ENCODE assay signal across 14 cellular contexts in the genomic region with DNA sequence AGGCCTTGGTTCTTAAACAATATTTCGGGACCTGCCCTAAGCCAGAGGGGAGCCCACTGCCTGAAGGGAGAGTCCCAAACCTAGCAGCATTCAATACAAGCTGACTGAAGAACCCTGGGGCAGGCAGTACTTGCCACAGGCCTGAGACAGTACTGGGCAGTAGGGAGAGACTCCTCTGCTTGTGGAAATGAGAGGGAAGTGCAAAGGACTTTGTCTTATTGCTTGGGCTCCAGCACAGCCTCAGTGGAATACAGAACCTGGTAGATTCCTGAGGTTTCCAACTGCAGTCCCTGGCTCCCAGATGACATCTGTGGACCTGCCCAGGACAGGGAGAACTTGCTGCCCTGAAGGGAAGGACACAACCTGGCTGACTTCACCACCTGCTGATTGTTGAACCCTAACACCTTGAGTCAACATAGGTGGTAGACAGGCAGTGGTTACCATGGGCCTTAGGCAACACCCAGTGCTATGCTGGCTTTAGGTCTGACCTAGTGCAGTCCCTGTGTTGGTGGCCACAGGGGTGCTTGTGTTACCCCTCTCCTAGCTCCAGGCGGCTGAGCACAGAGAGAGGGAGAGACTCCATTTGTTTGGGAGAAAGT. TPM values are rescaled to one million over a fixed set of nuclear protein-coding genes. Genes with fewer than 3 reads are reported as not detected.
DNase-seq lines count a peak whose midpoint lies in the region; ATAC-seq and TF ChIP-seq lines count a peak whose summit lies in the region.
"Had no signal": no experiment of that assay in that cellular context is flagged by ENCODE, and none has a peak within 500 bp of the region (broad histone marks: within the 10 kb centered on the region; RNA-seq: fewer than 3 reads in every experiment).

No MANE protein-coding gene starts in this region.

- TF ChIP-seq CTCF in RWPE1 (conservative IDR thresholded peaks at IDR 0.05; ENCODE audit: low read depth), result no peak
- no peak for TF ChIP-seq CTCF in hepatocyte (IDR thresholded peaks at IDR 0.05; ENCODE audit: poor library complexity)
- no peak for TF ChIP-seq CTCF in progenitor cell of endocrine pancreas (IDR thresholded peaks at IDR 0.05; ENCODE audit: unreplicated experiment)
- TF ChIP-seq CTCF in tibial artery (IDR thresholded peaks at IDR 0.05), result no peak

- peaks cover 15% of the 10 kb centered on the region for H3K9me3 Mint-ChIP-seq in progenitor cell of endocrine pancreas (ENCODE audit: low read depth)

- ATAC-seq in HG02610 (IDR thresholded peaks at IDR 0.05; ENCODE audit: unreplicated experiment) (peak; percentile 9), HG02973 (IDR thresholded peaks at IDR 0.05; ENCODE audit: unreplicated experiment) (no peak)
- ATAC-seq: activated CD8-positive, alpha-beta T cell treated with anti-CD3 and anti-CD28 coated beads for 36 hours; activated T-cell treated with anti-CD3 and anti-CD28 coated beads, Interleukin-2, amount 50 U/mL, for 72 hours had no signal

- CTCF ChIA-PET in RWPE1 (lab: Yijun Ruan, JAX), result no interaction called here

- H3K36me3 ChIP-seq in hepatocyte (replicated peaks; ENCODE audit: insufficient read depth, low read depth), result no peaks in the 10 kb centered on the region
- no peaks in the 10 kb centered on the region for H3K36me3 ChIP-seq in tibial artery

- no peaks in the 10 kb centered on the region for H3K36me3 Mint-ChIP-seq in progenitor cell of endocrine pancreas (ENCODE audit: insufficient read depth)

- H3K9me3 ChIP-seq in hepatocyte (ENCODE audit: low read depth) (no peaks in the 10 kb centered on the region), tibial artery (no peaks in the 10 kb centered on the region)

- DNase-seq in RWPE1 (ENCODE audit: low spot score) (no peak), hepatocyte (ENCODE audit: low spot score) (no peak), progenitor cell of endocrine pancreas (ENCODE audit: low spot score, unreplicated experiment) (no peak), tibial artery (no peak), caudate nucleus (lab: John Stamatoyannopoulos, UW) (no peak)
- no peak for DNase-seq in activated CD4-positive, CD25-positive, alpha-beta regulatory T cell treated with anti-CD3 and anti-CD28 coated beads, Interleukin-2, amount 50 U/mL, for 72 hours
- DNase-seq: activated CD8-positive, alpha-beta T cell treated with anti-CD3 and anti-CD28 coated beads for 36 hours; activated T-cell treated with anti-CD3 and anti-CD28 coated beads, Interleukin-2, amount 50 U/mL, for 72 hours; DMS 273 treated with DMSO at 0.1 percent for 48 hours; NCI-H1048 had no signal

- H3K27ac ChIP-seq in RWPE1 (peak overlapping the region; percentile 9; the same call in 1 of the 2 replicates), hepatocyte (peak overlapping the region; percentile 47), tibial artery (no peak overlapping the region), caudate nucleus (ENCODE audit: low read depth, low read length) (no peak overlapping the region)

- WGBS in hepatocyte (ENCODE audit: low lambda C conversion rate, missing lambda C conversion rate), result 100% methylated on average over 2 of the region's 2 CpGs

- H3K27ac Mint-ChIP-seq in progenitor cell of endocrine pancreas, result peak overlapping the region; percentile 38
- H3K27ac Mint-ChIP-seq: activated CD8-positive, alpha-beta T cell treated with anti-CD3 and anti-CD28 coated beads for 36 hours; activated T-cell treated with anti-CD3 and anti-CD28 coated beads, Interleukin-2, amount 50 U/mL, for 72 hours; IgD-negative memory B cell; nephron had no signal

- no peak overlapping the region for H2AFZ ChIP-seq in hepatocyte

- POLR2A ChIA-PET in RWPE1 (lab: Yijun Ruan, JAX; ENCODE audit: low non-redundant PET), result no interaction called here

- H3K4me3 Mint-ChIP-seq in progenitor cell of endocrine pancreas (ENCODE audit: low read depth), result no peak overlapping the region
- H3K4me3 Mint-ChIP-seq: activated CD8-positive, alpha-beta T cell treated with anti-CD3 and anti-CD28 coated beads for 36 hours; activated T-cell treated with anti-CD3 and anti-CD28 coated beads, Interleukin-2, amount 50 U/mL, for 72 hours; IgD-negative memory B cell; nephron had no signal

- no peaks in the 10 kb centered on the region for H3K79me2 ChIP-seq in hepatocyte

- no peaks in the 10 kb centered on the region for H3K9me2 ChIP-seq in hepatocyte (replicated peaks; ENCODE audit: insufficient read depth)

- no peaks in the 10 kb centered on the region for H4K20me1 ChIP-seq in hepatocyte (ENCODE audit: insufficient read depth, poor library complexity, severe bottlenecking)

- H3K27me3 Mint-ChIP-seq in progenitor cell of endocrine pancreas, result no peaks in the 10 kb centered on the region

- peaks cover 8% of the 10 kb centered on the region for H3K4me1 Mint-ChIP-seq in progenitor cell of endocrine pancreas (ENCODE audit: low read depth)
- H3K4me1 Mint-ChIP-seq: nephron had no signal

- H3K27me3 ChIP-seq in hepatocyte, result no peaks in the 10 kb centered on the region
- H3K27me3 ChIP-seq in tibial artery, result no peaks in the 10 kb centered on the region

- intact Hi-C loops in tibial artery (cut with DNase I; ENCODE audit: low total_unique reads), result no loop called here

- H3K4me3 ChIP-seq in hepatocyte (no peak overlapping the region), tibial artery (no peak overlapping the region)

- H3K4me2 ChIP-seq in hepatocyte, result no peak overlapping the region

- H3K4me1 ChIP-seq in hepatocyte (ENCODE audit: insufficient read depth), result peaks cover 13% of the 10 kb centered on the region
- H3K4me1 ChIP-seq in tibial artery, result peaks cover 0 to 5% (median 0%) of the 10 kb centered on the region in 4 donors

RNA-seq across cellular contexts. Expression of a gene that starts 20.3 kb away (rescaled TPM):
- total RNA-seq in hepatocyte, result 10.0 and 11.6 TPM in 2 replicates
- 3.7 and 3.9 TPM in 2 replicates for polyA plus RNA-seq in hepatocyte
- total RNA-seq in progenitor cell of endocrine pancreas, result 2.3 and 2.6 TPM in 2 replicates
- polyA plus RNA-seq: IgD-negative memory B cell had no signal

Comparison
In these comparisons a context has a peak if more than half of its experiments do, and no peak if none do; other contexts are left out.
1. H3K27ac ChIP-seq: peak in RWPE1 (single experiment) and hepatocyte (single experiment); none in tibial artery (0 of 2) and caudate nucleus (single experiment).